In genomic region chr11:67523556-67524479, GRCh38 we compare ENCODE assay signal across 22 cellular contexts. TPM values are rescaled to one million over a fixed set of nuclear protein-coding genes. Genes with fewer than 3 reads are reported as not detected.
"Had no signal": no experiment of that assay in that cellular context is flagged by ENCODE, and none has a peak within 500 bp of the region (broad histone marks: within the 10 kb centered on the region; RNA-seq: fewer than 3 reads in every experiment).

No MANE protein-coding gene starts in this region.

- H3K4me1 Mint-ChIP-seq: activated B cell treated with CpG ODN at 0.5 μM for 24 hours; activated CD4-positive, alpha-beta T cell treated with anti-CD3 and anti-CD28 coated beads, Interleukin-2, amount 10 ng/mL, durations not matched to agents 7 days and 5 days; central memory CD8-positive, alpha-beta T cell; stimulated activated naive CD8-positive, alpha-beta T cell treated with anti-CD3 and anti-CD28 coated beads, Interleukin-15, amount 100 ng/mL, for 72 hours had no signal

- H3K27ac ChIP-seq: ascending aorta, colonic mucosa, left lung, pancreas, right lobe of liver, suprapubic skin had no signal

- H3K36me3 Mint-ChIP-seq: naive thymus-derived CD4-positive, alpha-beta T cell had no signal

- H3K9me3 ChIP-seq: ascending aorta, colonic mucosa, left lung, pancreas, right lobe of liver, suprapubic skin had no signal

- DNase-seq: activated B cell treated with CpG ODN at 0.5 μM for 24 hours; activated CD4-positive, alpha-beta T cell treated with anti-CD3 and anti-CD28 coated beads, Interleukin-2, amount 10 ng/mL, durations not matched to agents 7 days and 5 days; activated CD8-positive, alpha-beta T cell treated with anti-CD3 and anti-CD28 coated beads, Interleukin-2, amount 10 ng/mL, durations not matched to agents 7 days and 5 days; activated naive CD4-positive, alpha-beta T cell treated with anti-CD3 and anti-CD28 coated beads for 36 hours; activated T-cell treated with anti-CD3 and anti-CD28 coated beads, Interleukin-2, amount 50 U/mL, for 4 hours; colonic mucosa; foreskin melanocyte; hypothalamus; naive thymus-derived CD4-positive, alpha-beta T cell; right lobe of liver; small intestine; stimulated activated CD4-positive, alpha-beta T cell treated with anti-CD3 and anti-CD28 coated beads, Interleukin-4, amount 100 ng/mL, for 1 hour; stimulated activated naive CD8-positive, alpha-beta T cell treated with anti-CD3 and anti-CD28 coated beads, Interleukin-15, amount 100 ng/mL, for 72 hours; trophoblast cell had no signal

- ATAC-seq: activated CD8-positive, alpha-beta T cell treated with anti-CD3 and anti-CD28 coated beads, Interleukin-2, amount 10 ng/mL, durations not matched to agents 7 days and 5 days; activated T-cell treated with anti-CD3 and anti-CD28 coated beads, Interleukin-2, amount 50 U/mL, for 4 hours; left lung; naive thymus-derived CD4-positive, alpha-beta T cell; pancreas; stimulated activated naive CD8-positive, alpha-beta T cell treated with anti-CD3 and anti-CD28 coated beads, Interleukin-15, amount 100 ng/mL, for 72 hours had no signal

- H3K4me3 Mint-ChIP-seq: activated B cell treated with CpG ODN at 0.5 μM for 24 hours; activated CD4-positive, alpha-beta T cell treated with anti-CD3 and anti-CD28 coated beads, Interleukin-2, amount 10 ng/mL, durations not matched to agents 7 days and 5 days; activated CD8-positive, alpha-beta T cell treated with anti-CD3 and anti-CD28 coated beads, Interleukin-2, amount 10 ng/mL, durations not matched to agents 7 days and 5 days; activated naive CD4-positive, alpha-beta T cell treated with anti-CD3 and anti-CD28 coated beads for 36 hours; activated T-cell treated with anti-CD3 and anti-CD28 coated beads, Interleukin-2, amount 50 U/mL, for 4 hours; central memory CD8-positive, alpha-beta T cell; naive thymus-derived CD4-positive, alpha-beta T cell; stimulated activated naive CD8-positive, alpha-beta T cell treated with anti-CD3 and anti-CD28 coated beads, Interleukin-15, amount 100 ng/mL, for 72 hours had no signal

- H3K9me3 Mint-ChIP-seq: activated CD4-positive, alpha-beta T cell treated with anti-CD3 and anti-CD28 coated beads, Interleukin-2, amount 10 ng/mL, durations not matched to agents 7 days and 5 days; activated naive CD4-positive, alpha-beta T cell treated with anti-CD3 and anti-CD28 coated beads for 36 hours; activated T-cell treated with anti-CD3 and anti-CD28 coated beads, Interleukin-2, amount 50 U/mL, for 4 hours; central memory CD8-positive, alpha-beta T cell had no signal

- H3K36me3 ChIP-seq: ascending aorta, colonic mucosa, left lung, pancreas, right lobe of liver, suprapubic skin had no signal

- H3K27me3 ChIP-seq: ascending aorta, colonic mucosa, pancreas, right lobe of liver had no signal

- H3K27me3 Mint-ChIP-seq: stimulated activated naive CD8-positive, alpha-beta T cell treated with anti-CD3 and anti-CD28 coated beads, Interleukin-15, amount 100 ng/mL, for 72 hours had no signal

- H3K4me1 ChIP-seq: ascending aorta, left lung, suprapubic skin had no signal

- H3K27ac Mint-ChIP-seq: activated B cell treated with CpG ODN at 0.5 μM for 24 hours; activated CD4-positive, alpha-beta T cell treated with anti-CD3 and anti-CD28 coated beads, Interleukin-2, amount 10 ng/mL, durations not matched to agents 7 days and 5 days; activated CD8-positive, alpha-beta T cell treated with anti-CD3 and anti-CD28 coated beads, Interleukin-2, amount 10 ng/mL, durations not matched to agents 7 days and 5 days; activated naive CD4-positive, alpha-beta T cell treated with anti-CD3 and anti-CD28 coated beads for 36 hours; naive thymus-derived CD4-positive, alpha-beta T cell had no signal

- H3K4me3 ChIP-seq: ascending aorta, colonic mucosa, left lung, pancreas, right lobe of liver, suprapubic skin had no signal

RNA-seq across cellular contexts. Expression of gene CABP2, which starts 0.6 kb away (rescaled TPM):
- total RNA-seq: activated B cell treated with CpG ODN at 0.5 μM for 24 hours; activated CD4-positive, alpha-beta T cell treated with anti-CD3 and anti-CD28 coated beads, Interleukin-2, amount 10 ng/mL, durations not matched to agents 7 days and 5 days; activated CD8-positive, alpha-beta T cell treated with anti-CD3 and anti-CD28 coated beads, Interleukin-2, amount 10 ng/mL, durations not matched to agents 7 days and 5 days; activated naive CD4-positive, alpha-beta T cell treated with anti-CD3 and anti-CD28 coated beads for 36 hours; activated T-cell treated with anti-CD3 and anti-CD28 coated beads, Interleukin-2, amount 50 U/mL, for 4 hours; ascending aorta; colonic mucosa; epithelial cell of proximal tubule; left lung; mononuclear cell; naive thymus-derived CD4-positive, alpha-beta T cell; pancreas; right lobe of liver; suprapubic skin had no signal
- polyA plus RNA-seq: keratinocyte; naive thymus-derived CD4-positive, alpha-beta T cell; pancreas; small intestine had no signal
